In the genomic region with DNA sequence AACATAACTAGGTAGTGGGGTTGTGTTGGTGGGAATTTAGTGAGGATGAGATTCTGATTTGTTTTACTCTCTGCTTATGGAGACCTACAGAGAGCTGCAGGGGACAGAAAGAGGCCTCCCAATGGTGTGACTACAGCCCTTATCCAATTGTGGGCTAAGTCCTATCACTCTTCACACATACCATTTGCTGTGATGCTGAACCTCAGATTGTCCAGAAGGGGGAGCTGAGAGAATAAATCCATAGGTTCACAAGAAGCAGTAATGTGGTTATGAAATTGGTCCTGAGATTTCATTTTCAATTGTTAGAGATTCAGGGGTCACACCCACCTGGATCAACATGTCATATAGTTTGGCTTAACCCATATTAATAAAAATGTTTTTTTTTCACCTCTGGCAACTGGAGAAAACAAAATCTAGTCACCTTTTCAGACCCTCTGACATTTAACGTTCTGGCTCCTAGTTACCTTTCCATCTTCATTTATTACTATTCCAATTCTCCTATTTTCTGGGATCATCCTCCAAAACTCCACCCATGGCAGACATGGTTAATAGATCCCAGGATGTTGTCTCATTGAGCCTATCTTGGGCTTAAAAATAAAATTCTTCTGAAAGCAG, we compare ENCODE assay signal across 2 cellular contexts.
A peak's percentile ranks its signal among the peaks of the same experiment; 100 is the strongest.
TF ChIP-seq lines count a peak whose summit lies in the region.

No MANE protein-coding gene starts in this region.

TF ChIP-seq in HCT116, 20 proteins besides CTCF, POLR2A, EP300 and RAD21 (continued from another document):
- TF ChIP-seq YY1 (IDR thresholded peaks at IDR 0.05; ENCODE audit: extremely low read depth, insufficient replicate concordance, low read depth, low read length), result no peak
- no peak for TF ChIP-seq CBX3 (IDR thresholded peaks at IDR 0.05; ENCODE audit: low read depth)
- no peak for TF ChIP-seq SP1 (IDR thresholded peaks at IDR 0.05; ENCODE audit: low read depth)

TF ChIP-seq in H1, 55 proteins besides CTCF, POLR2A, EP300 and RAD21 (continued from another document):
- TF ChIP-seq TEAD4 (IDR thresholded peaks at IDR 0.05; ENCODE audit: low read depth, low read length), result 0 out of 2 replicates have a peak, but pooled peaks have one; percentile 24
